ENCODE assay signal across 8 cellular contexts in the genomic region with DNA sequence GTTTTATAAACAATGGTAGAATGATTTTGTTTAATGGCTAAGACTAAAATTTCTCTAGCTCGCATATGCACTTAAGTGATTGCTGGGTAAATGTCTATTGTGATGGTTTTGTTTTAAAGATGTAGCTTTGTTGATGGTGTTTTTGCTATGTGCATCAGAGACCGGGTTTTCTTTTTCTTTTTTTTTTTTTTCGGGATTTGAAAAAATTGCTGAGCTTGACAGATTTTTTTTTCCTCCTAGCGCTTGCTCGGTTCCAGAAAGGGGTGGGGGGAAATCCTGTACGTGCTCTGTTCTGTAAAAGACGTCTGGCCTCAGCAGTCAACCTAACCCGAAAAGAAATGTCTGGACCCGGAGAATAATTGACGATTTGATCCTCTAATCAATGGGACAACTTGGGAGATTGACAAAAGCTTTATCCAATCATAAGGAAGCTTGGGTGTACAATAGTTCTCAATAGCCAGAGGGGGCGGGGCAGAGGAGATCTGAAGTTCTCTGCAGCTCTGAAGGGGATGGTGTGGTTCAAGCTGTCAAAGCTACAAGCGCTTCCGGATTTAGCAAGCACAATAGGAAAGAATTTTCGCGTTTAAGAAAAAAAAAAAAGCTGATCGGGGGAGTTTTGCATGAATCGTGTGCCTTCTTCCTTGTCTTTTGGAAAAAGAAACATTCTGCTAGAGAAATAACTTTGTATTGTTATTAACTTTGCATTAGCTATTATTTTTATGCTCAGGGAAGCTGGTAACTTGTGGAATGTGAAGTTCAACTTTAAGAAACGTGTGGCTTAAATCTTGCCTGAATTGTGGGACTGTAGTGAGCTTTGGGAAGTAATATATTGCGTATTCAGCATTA. TPM values are rescaled to one million over a fixed set of nuclear protein-coding genes. Genes with fewer than 3 reads are reported as not detected.
DNase-seq lines count a peak whose midpoint lies in the region; ATAC-seq and TF ChIP-seq lines count a peak whose summit lies in the region.

No MANE protein-coding gene starts in this region.

- POLR2A ChIA-PET in Caco-2 (lab: Charles Lee): interaction anchor here (0.6 kb wide), 1 partner anchor 557 kb away, joined by 8 read pairs; no protein-coding TSS in a partner anchor
- POLR2A ChIA-PET in naive thymus-derived CD8-positive, alpha-beta T cell (lab: Charles Lee): interaction anchor here (0.7 to 4.0 kb wide), 10 partner anchors 8 to 1358 kb away, joined by 3 to 77 read pairs (median 9); partner anchors contain the start of gene PATJ

- intact Hi-C loops in Caco-2 (cut with micrococcal nuclease; ENCODE audit: unreplicated experiment): loop anchor here (2.0 kb wide), 1 partner anchor 27 kb away; no protein-coding TSS in a partner anchor
- intact Hi-C loops in activated T-helper 2 cell treated with anti-CD3 and anti-CD28 coated beads, Interferon-gamma antibody, Interleukin-2, Interleukin-4, amounts not matched to agents 10 μg/mL and 5 μg/mL and 100 μg/mL, durations not matched to agents 14 hours and 24 hours and 36 hours (cut with micrococcal nuclease): loop anchor here (1.0 to 5.0 kb wide), 2 partner anchors 25 to 254 kb away; no protein-coding TSS in a partner anchor

- BruUV-seq in Caco-2 (replicated peaks; lab: Mats Ljungman, UMichigan): no TSS peak

- no peaks in the 10 kb centered on the region for H3K9me3 Mint-ChIP-seq in Caco-2 (ENCODE audit: unreplicated experiment)
- no peaks in the 10 kb centered on the region for H3K9me3 Mint-ChIP-seq in activated T-helper 2 cell treated with anti-CD3 and anti-CD28 coated beads, Interferon-gamma antibody, Interleukin-2, Interleukin-4, amounts not matched to agents 10 μg/mL and 5 μg/mL and 100 μg/mL, durations not matched to agents 14 hours and 24 hours and 36 hours
- no peaks in the 10 kb centered on the region for H3K9me3 Mint-ChIP-seq in naive thymus-derived CD8-positive, alpha-beta T cell
- no peaks in the 10 kb centered on the region for H3K9me3 Mint-ChIP-seq in stimulated activated naive B cell treated with anti-CD40 and anti-IgM and Interleukin-4, amounts not matched to agents 10 μg/mL and 1 μg/mL and 100 μg/mL, for 72 hours

- DNase-seq in Caco-2 (peak; percentile 91 to 93), Kasumi-1 (lab: John Stamatoyannopoulos, UW) (peak; percentile 97 to 98), RPMI7951 (ENCODE audit: low read depth) (peak; percentile 100), fibroblast of pulmonary artery (ENCODE audit: low read depth) (peak; percentile 100)
- DNase-seq in activated T-helper 2 cell treated with anti-CD3 and anti-CD28 coated beads, Interferon-gamma antibody, Interleukin-2, Interleukin-4, amounts not matched to agents 10 μg/mL and 5 μg/mL and 100 μg/mL, durations not matched to agents 14 hours and 24 hours and 36 hours (ENCODE audit: low spot score): peak; percentile 82
- peak; percentile 77 to 98 (median 92) for DNase-seq in naive thymus-derived CD8-positive, alpha-beta T cell
- DNase-seq in stimulated activated naive B cell treated with anti-CD40 and anti-IgM and Interleukin-4, amounts not matched to agents 10 μg/mL and 1 μg/mL and 100 μg/mL, for 72 hours: peak; percentile 83

- no peaks in the 10 kb centered on the region for H3K4me1 ChIP-seq in Caco-2

- no peaks in the 10 kb centered on the region for H3K9me3 ChIP-seq in Caco-2

- H3K27me3 ChIP-seq in Caco-2 (replicated peaks; ENCODE audit: control insufficient read depth, insufficient read depth, low read length): no peaks in the 10 kb centered on the region

- TF ChIP-seq CTCF in Caco-2 (IDR thresholded peaks at IDR 0.05; ENCODE audit: insufficient read depth in 1 of 2, low read depth in 1 of 2, low read length in 1 of 2, severe bottlenecking in 1 of 2, unreplicated experiment in 1 of 2): no peak
- no peak for TF ChIP-seq CTCF in fibroblast of pulmonary artery (IDR thresholded peaks at IDR 0.05; ENCODE audit: low read length, missing control alignments)

- H3K27me3 Mint-ChIP-seq in Caco-2 (ENCODE audit: insufficient read depth, unreplicated experiment): peaks cover 3% of the 10 kb centered on the region
- H3K27me3 Mint-ChIP-seq in activated T-helper 2 cell treated with anti-CD3 and anti-CD28 coated beads, Interferon-gamma antibody, Interleukin-2, Interleukin-4, amounts not matched to agents 10 μg/mL and 5 μg/mL and 100 μg/mL, durations not matched to agents 14 hours and 24 hours and 36 hours (ENCODE audit: low read depth): peaks cover 43% of the 10 kb centered on the region
- H3K27me3 Mint-ChIP-seq in naive thymus-derived CD8-positive, alpha-beta T cell: peaks cover 0 to 3% (median 0%) of the 10 kb centered on the region in 5 donors
- H3K27me3 Mint-ChIP-seq in stimulated activated naive B cell treated with anti-CD40 and anti-IgM and Interleukin-4, amounts not matched to agents 10 μg/mL and 1 μg/mL and 100 μg/mL, for 72 hours: peaks cover 29 to 33% of the 10 kb centered on the region in 2 donors

- H3K27ac Mint-ChIP-seq in Caco-2 (ENCODE audit: unreplicated experiment): peak overlapping the region; percentile 86
- H3K27ac Mint-ChIP-seq in activated T-helper 2 cell treated with anti-CD3 and anti-CD28 coated beads, Interferon-gamma antibody, Interleukin-2, Interleukin-4, amounts not matched to agents 10 μg/mL and 5 μg/mL and 100 μg/mL, durations not matched to agents 14 hours and 24 hours and 36 hours: peak overlapping the region; percentile 80
- H3K27ac Mint-ChIP-seq in naive thymus-derived CD8-positive, alpha-beta T cell: peak overlapping the region; percentile 92 to 99 (median 99)
- H3K27ac Mint-ChIP-seq in stimulated activated naive B cell treated with anti-CD40 and anti-IgM and Interleukin-4, amounts not matched to agents 10 μg/mL and 1 μg/mL and 100 μg/mL, for 72 hours: peak overlapping the region; percentile 90

- H3K4me3 ChIP-seq in Caco-2 (ENCODE audit: low read depth, low read length) (peak overlapping the region; percentile 39), fibroblast of pulmonary artery (replicated peaks; ENCODE audit: low read depth, low read length) (peak overlapping the region; percentile 63)

- peaks cover 8% of the 10 kb centered on the region for H3K36me3 Mint-ChIP-seq in Caco-2 (ENCODE audit: insufficient read depth, unreplicated experiment)
- H3K36me3 Mint-ChIP-seq in activated T-helper 2 cell treated with anti-CD3 and anti-CD28 coated beads, Interferon-gamma antibody, Interleukin-2, Interleukin-4, amounts not matched to agents 10 μg/mL and 5 μg/mL and 100 μg/mL, durations not matched to agents 14 hours and 24 hours and 36 hours (ENCODE audit: low read depth): no peaks in the 10 kb centered on the region
- no peaks in the 10 kb centered on the region for H3K36me3 Mint-ChIP-seq in naive thymus-derived CD8-positive, alpha-beta T cell
- no peaks in the 10 kb centered on the region for H3K36me3 Mint-ChIP-seq in stimulated activated naive B cell treated with anti-CD40 and anti-IgM and Interleukin-4, amounts not matched to agents 10 μg/mL and 1 μg/mL and 100 μg/mL, for 72 hours

- ATAC-seq in GM21786 (IDR thresholded peaks at IDR 0.05; ENCODE audit: unreplicated experiment): peak; percentile 54
- peak; percentile 68 to 73 for ATAC-seq in naive thymus-derived CD8-positive, alpha-beta T cell
- ATAC-seq in stimulated activated naive B cell treated with anti-CD40 and anti-IgM and Interleukin-4, amounts not matched to agents 10 μg/mL and 1 μg/mL and 100 μg/mL, for 72 hours (replicated peaks): peak; percentile 74 to 76

- CTCF ChIA-PET in Caco-2 (lab: Charles Lee): interaction anchor here (0.7 to 1.4 kb wide), 5 partner anchors 22 to 511 kb away, joined by 3 to 5 read pairs (median 3); no protein-coding TSS in a partner anchor

- no peaks in the 10 kb centered on the region for H3K36me3 ChIP-seq in Caco-2 (ENCODE audit: control insufficient read depth, insufficient read depth, low read length)

- H3K4me3 Mint-ChIP-seq in Caco-2 (ENCODE audit: unreplicated experiment): peak overlapping the region; percentile 96
- H3K4me3 Mint-ChIP-seq in activated T-helper 2 cell treated with anti-CD3 and anti-CD28 coated beads, Interferon-gamma antibody, Interleukin-2, Interleukin-4, amounts not matched to agents 10 μg/mL and 5 μg/mL and 100 μg/mL, durations not matched to agents 14 hours and 24 hours and 36 hours (ENCODE audit: low read depth): peak overlapping the region; percentile 87
- peak overlapping the region; percentile 87 to 99 (median 92) for H3K4me3 Mint-ChIP-seq in naive thymus-derived CD8-positive, alpha-beta T cell
- H3K4me3 Mint-ChIP-seq in stimulated activated naive B cell treated with anti-CD40 and anti-IgM and Interleukin-4, amounts not matched to agents 10 μg/mL and 1 μg/mL and 100 μg/mL, for 72 hours: peak overlapping the region; percentile 90 to 91

- no peaks in the 10 kb centered on the region for H3K4me1 Mint-ChIP-seq in Caco-2 (ENCODE audit: low read depth, unreplicated experiment)
- H3K4me1 Mint-ChIP-seq in activated T-helper 2 cell treated with anti-CD3 and anti-CD28 coated beads, Interferon-gamma antibody, Interleukin-2, Interleukin-4, amounts not matched to agents 10 μg/mL and 5 μg/mL and 100 μg/mL, durations not matched to agents 14 hours and 24 hours and 36 hours (ENCODE audit: low read depth): peaks cover 38% of the 10 kb centered on the region
- peaks cover 27 to 52% (median 49%) of the 10 kb centered on the region in 4 donors for H3K4me1 Mint-ChIP-seq in naive thymus-derived CD8-positive, alpha-beta T cell
- peaks cover 16 to 39% of the 10 kb centered on the region in 2 donors for H3K4me1 Mint-ChIP-seq in stimulated activated naive B cell treated with anti-CD40 and anti-IgM and Interleukin-4, amounts not matched to agents 10 μg/mL and 1 μg/mL and 100 μg/mL, for 72 hours

RNA-seq across cellular contexts. Expression of gene NFIA, which starts 4.5 kb away (rescaled TPM):
- total RNA-seq in Caco-2 (2022): 1.4 and 2.3 TPM in 2 replicates
- total RNA-seq in RPMI7951 (2014; rRNA removed; shearing (Covaris generic)): 0.78 and 3.0 TPM in 2 replicates
- total RNA-seq in activated T-helper 2 cell treated with anti-CD3 and anti-CD28 coated beads, Interferon-gamma antibody, Interleukin-2, Interleukin-4, amounts not matched to agents 10 μg/mL and 5 μg/mL and 100 μg/mL, durations not matched to agents 14 hours and 24 hours and 36 hours: 1.4 and 1.5 TPM in 2 replicates
- 1 to 10 TPM; 6.3 to 7.1 TPM for total RNA-seq in naive thymus-derived CD8-positive, alpha-beta T cell
- 1 to 10 TPM; 7.4 to 7.8 (median 7.6) TPM for polyA plus RNA-seq in naive thymus-derived CD8-positive, alpha-beta T cell

Comparison
In these comparisons a context has a peak if more than half of its experiments do, and no peak if none do; other contexts are left out.
1. Peak in every context shown above with its lines: DNase-seq, ATAC-seq and H3K4me3 ChIP-seq.